18 cellular contexts compared by ENCODE assay signal in the genomic region with DNA sequence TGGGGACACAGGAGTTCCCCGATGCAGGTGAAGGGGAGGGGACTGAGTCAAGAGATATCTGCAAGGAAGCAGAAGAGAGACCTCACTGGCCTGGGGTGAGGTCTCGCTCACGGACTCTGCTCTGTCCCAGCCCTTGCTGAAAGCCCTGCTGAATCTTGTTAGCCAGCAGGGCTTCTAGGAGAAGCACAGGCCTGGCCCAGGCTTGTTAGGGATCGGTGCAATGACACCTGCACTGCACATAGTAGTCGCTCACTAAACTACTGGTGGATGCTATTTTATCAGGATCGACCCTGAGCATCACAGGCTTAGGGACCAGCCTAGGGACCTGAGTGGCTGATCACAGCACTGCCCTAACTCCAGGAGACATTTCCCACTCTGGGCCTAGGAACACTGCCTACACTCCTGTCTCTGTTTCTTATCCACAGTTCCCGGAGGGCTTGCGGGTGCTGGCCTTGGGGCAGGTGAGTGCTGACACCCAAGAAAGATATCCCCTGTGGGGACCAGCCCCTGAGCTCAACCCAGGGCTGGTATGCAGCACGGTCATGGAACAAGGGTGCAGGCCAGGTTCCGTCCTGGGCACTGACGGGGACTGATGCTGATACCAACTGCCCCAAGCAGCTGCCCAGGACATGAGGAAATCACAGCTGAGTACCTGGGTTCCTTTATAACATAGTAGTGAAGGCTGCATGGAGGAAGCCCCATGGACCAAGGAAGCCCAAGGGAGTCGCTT. TPM values are rescaled to one million over a fixed set of nuclear protein-coding genes. Genes with fewer than 3 reads are reported as not detected.
DNase-seq lines count a peak whose midpoint lies in the region; ATAC-seq and TF ChIP-seq lines count a peak whose summit lies in the region.
"Had no signal": no experiment of that assay in that cellular context is flagged by ENCODE, and none has a peak within 500 bp of the region (broad histone marks: within the 10 kb centered on the region; RNA-seq: fewer than 3 reads in every experiment).

No MANE protein-coding gene starts in this region.

- H3K4me3 ChIP-seq in HEK293 (ENCODE audit: low read depth, low read length) (no peak overlapping the region), ascending aorta (no peak overlapping the region), upper lobe of right lung (no peak overlapping the region)
- H3K4me3 ChIP-seq in naive thymus-derived CD4-positive, alpha-beta T cell (ENCODE audit: low read length): no peak overlapping the region
- H3K4me3 ChIP-seq: SK-N-MC had no signal

- POLR2A ChIA-PET in HEK293 (lab: Yijun Ruan, JAX): no interaction called here
- POLR2A ChIA-PET in naive thymus-derived CD4-positive, alpha-beta T cell (lab: Charles Lee): no interaction called here

- no peak overlapping the region for H3K27ac Mint-ChIP-seq in naive thymus-derived CD4-positive, alpha-beta T cell
- H3K27ac Mint-ChIP-seq: IgD-negative memory B cell had no signal

- intact Hi-C loops in ascending aorta (cut with DNase I) (no loop called here), upper lobe of right lung (cut with DNase I) (no loop called here)
- intact Hi-C loops in naive thymus-derived CD4-positive, alpha-beta T cell (cut with micrococcal nuclease): no loop called here

- H3K4me1 Mint-ChIP-seq in naive thymus-derived CD4-positive, alpha-beta T cell: no peaks in the 10 kb centered on the region
- H3K4me1 Mint-ChIP-seq: IgD-negative memory B cell had no signal

- H3K27me3 ChIP-seq in ascending aorta: no peaks in the 10 kb centered on the region
- H3K27me3 ChIP-seq in naive thymus-derived CD4-positive, alpha-beta T cell (ENCODE audit: control insufficient read depth in 2 of 2, insufficient read depth in 2 of 2, low read length in 2 of 2): no peaks in the 10 kb centered on the region
- H3K27me3 ChIP-seq in upper lobe of right lung: no peaks in the 10 kb centered on the region

- H3K4me1 ChIP-seq in HEK293 (ENCODE audit: control insufficient read depth, insufficient read depth, low read length) (no peaks in the 10 kb centered on the region), ascending aorta (peaks cover 0 to 52% of the 10 kb centered on the region in 2 donors), upper lobe of right lung (peaks cover 15% of the 10 kb centered on the region)
- no peaks in the 10 kb centered on the region for H3K4me1 ChIP-seq in naive thymus-derived CD4-positive, alpha-beta T cell (ENCODE audit: control insufficient read depth in 2 of 2, insufficient read depth in 2 of 2, low read length in 2 of 2)

- H3K9me3 ChIP-seq in HEK293 (ENCODE audit: control insufficient read depth, insufficient read depth, low read depth, low read length) (no peaks in the 10 kb centered on the region), ascending aorta (no peaks in the 10 kb centered on the region), upper lobe of right lung (no peaks in the 10 kb centered on the region)
- H3K9me3 ChIP-seq in naive thymus-derived CD4-positive, alpha-beta T cell (ENCODE audit: control insufficient read depth in 2 of 3, low read length in 3 of 3): no peaks in the 10 kb centered on the region

- peak; percentile 11 for ATAC-seq in naive thymus-derived CD4-positive, alpha-beta T cell
- ATAC-seq in upper lobe of right lung: no peak
- ATAC-seq in GM18511 (IDR thresholded peaks at IDR 0.05; ENCODE audit: unreplicated experiment): no peak

- TF ChIP-seq CTCF in HEK293 (tag by site-specific recombination; IDR thresholded peaks at IDR 0.05) (no peak), ascending aorta (IDR thresholded peaks at IDR 0.05) (no peak), upper lobe of right lung (IDR thresholded peaks at IDR 0.05) (no peak)

- H3K9me3 Mint-ChIP-seq in naive thymus-derived CD4-positive, alpha-beta T cell: no peaks in the 10 kb centered on the region
- H3K9me3 Mint-ChIP-seq: IgD-negative memory B cell had no signal

- no peaks in the 10 kb centered on the region for H3K36me3 Mint-ChIP-seq in naive thymus-derived CD4-positive, alpha-beta T cell
- H3K36me3 Mint-ChIP-seq: IgD-negative memory B cell had no signal

- H3K4me3 Mint-ChIP-seq in naive thymus-derived CD4-positive, alpha-beta T cell: no peak overlapping the region

- H3K36me3 ChIP-seq in HEK293 (ENCODE audit: control insufficient read depth in 2 of 2, insufficient read depth in 1 of 2, low read length in 2 of 2): no peaks in the 10 kb centered on the region
- peaks cover 98% of the 10 kb centered on the region in 2 donors for H3K36me3 ChIP-seq in ascending aorta
- H3K36me3 ChIP-seq in naive thymus-derived CD4-positive, alpha-beta T cell (ENCODE audit: control insufficient read depth in 2 of 3, insufficient read depth in 3 of 3, low read length in 3 of 3): no peaks in the 10 kb centered on the region
- H3K36me3 ChIP-seq in upper lobe of right lung: peaks cover 54% of the 10 kb centered on the region

- DNase-seq in ascending aorta (ENCODE audit: low spot score in 2 of 2): no peak
- no peak for DNase-seq in naive thymus-derived CD4-positive, alpha-beta T cell
- no peak for DNase-seq in upper lobe of right lung
- DNase-seq in LoVo (ENCODE audit: low spot score): no peak
- DNase-seq in foreskin melanocyte: no peak
- DNase-seq: ACHN, C1 segment of cervical spinal cord, H7, Karpas-422, MM.1S, NCI-H1092, NCI-H146, SHP77 had no signal

- CTCF ChIA-PET in HEK293 (lab: Yijun Ruan, JAX): no interaction called here
- CTCF ChIA-PET in naive thymus-derived CD4-positive, alpha-beta T cell (lab: Charles Lee): no interaction called here

- H3K27ac ChIP-seq in HEK293 (ENCODE audit: extremely low read depth, low read depth, low read length) (no peak overlapping the region), ascending aorta (peak overlapping the region; percentile 79 to 98), upper lobe of right lung (peak overlapping the region; percentile 30)
- H3K27ac ChIP-seq in naive thymus-derived CD4-positive, alpha-beta T cell (ENCODE audit: low read depth, low read length): no peak overlapping the region
- H3K27ac ChIP-seq: SK-N-MC had no signal

- H3K27me3 Mint-ChIP-seq in naive thymus-derived CD4-positive, alpha-beta T cell: no peaks in the 10 kb centered on the region

TF ChIP-seq in HEK293, 187 proteins besides CTCF, POLR2A, EP300 and RAD21:
- TF ChIP-seq ZNF664 (tag by site-specific recombination; IDR thresholded peaks at IDR 0.05): 0 out of 2 replicates have a peak, but pooled peaks have one; percentile 36
- no peak for TF ChIP-seq ZNF398 (tag by site-specific recombination; IDR thresholded peaks at IDR 0.05)
- no peak for TF ChIP-seq ZBTB48 (tag by site-specific recombination; IDR thresholded peaks at IDR 0.05)
TF ChIP-seq in HEK293: peak in this region for 1.

RNA-seq across cellular contexts. Expression of gene ELN, which starts 13.0 kb away (rescaled TPM):
- total RNA-seq in ascending aorta (395 TPM), upper lobe of right lung (231 TPM)
- total RNA-seq in naive thymus-derived CD4-positive, alpha-beta T cell: under 1 TPM in 3 of 5 experiments, not detected in 2; 0.11 to 0.67 (median 0.66) TPM
- not detected for polyA plus RNA-seq in naive thymus-derived CD4-positive, alpha-beta T cell
- total RNA-seq: NCI-H460 had no signal
- polyA plus RNA-seq: IgD-negative memory B cell had no signal

RNA-seq across cellular contexts. Expression of gene LIMK1, which starts 42.6 kb away (rescaled TPM):
- total RNA-seq in ascending aorta (30.0 TPM), upper lobe of right lung (53.1 TPM)
- total RNA-seq in naive thymus-derived CD4-positive, alpha-beta T cell: 10 to 100 TPM; 11.0 to 19.7 (median 14.1) TPM
- 1 to 10 TPM; 2.2 to 2.9 TPM for polyA plus RNA-seq in naive thymus-derived CD4-positive, alpha-beta T cell

Comparison
In these comparisons a context has a peak if more than half of its experiments do, and no peak if none do; other contexts are left out.
1. H3K27ac ChIP-seq: peak in ascending aorta (2 of 2) and upper lobe of right lung (single experiment); none in HEK293 (single experiment) and naive thymus-derived CD4-positive, alpha-beta T cell (single experiment).
2. RNA of gene ELN, which starts 13.0 kb away (total RNA-seq): 395 TPM in ascending aorta (single experiment) and 231 TPM in upper lobe of right lung (single experiment); 0.11 to 0.67 TPM in naive thymus-derived CD4-positive, alpha-beta T cell; every median in the first group is over 100 times any median in the second.